In genomic region chr7:1534330-1535099, GRCh38 we compare ENCODE assay signal across 9 cellular contexts. TPM values are rescaled to one million over a fixed set of nuclear protein-coding genes. Genes with fewer than 3 reads are reported as not detected.
A peak's percentile ranks its signal among the peaks of the same experiment; 100 is the strongest.
DNase-seq lines count a peak whose midpoint lies in the region; ATAC-seq, FAIRE-seq and TF ChIP-seq lines count a peak whose summit lies in the region.
"Had no signal": no experiment of that assay in that cellular context is flagged by ENCODE, and none has a peak within 500 bp of the region (broad histone marks: within the 10 kb centered on the region; RNA-seq: fewer than 3 reads in every experiment).

No MANE protein-coding gene starts in this region.

- in situ Hi-C loops in HepG2 (cut with HindIII; ENCODE audit: extremely low pct_ligation_motif_present, low pct_unique_long_range_greater_than_20kb) = no loop called here

- peaks cover 26 to 27% of the 10 kb centered on the region in 2 donors for H3K4me1 Mint-ChIP-seq in effector memory CD8-positive, alpha-beta T cell (ENCODE audit: low read depth in 2 of 2)

- peak overlapping the region; percentile 10 to 47 for H3K4me3 Mint-ChIP-seq in effector memory CD8-positive, alpha-beta T cell

- DNase-seq in HepG2 (ENCODE audit: low spot score) = no peak
- DNase-seq in right lobe of liver = no peak
- DNase-seq in effector memory CD8-positive, alpha-beta T cell = no peak
- no peak for DNase-seq in NCI-H2196 (lab: John Stamatoyannopoulos, UW; ENCODE audit: unreplicated experiment)
- DNase-seq in GM19240 (ENCODE audit: insufficient read length, low spot score) = no peak
- DNase-seq in NCI-H2171 treated with DMSO at 0.1 percent for 48 hours (lab: John Stamatoyannopoulos, UW) = no peak
- DNase-seq: NCI-H446 treated with DMSO at 0.1 percent for 48 hours had no signal

- H3K4me3 ChIP-seq in HepG2 (replicated peaks in 1 of 3; ENCODE audit: insufficient read depth in 1 of 3, low read depth in 2 of 3, low read length in 3 of 3) (no peak overlapping the region; a peak in 1 of 6 replicates), right lobe of liver (no peak overlapping the region), neutrophil (ENCODE audit: low read depth in 1 of 2, low read length in 1 of 2) (no peak overlapping the region)

- H4K20me1 ChIP-seq in HepG2 (ENCODE audit: insufficient read depth, low read length) = peaks cover 15% of the 10 kb centered on the region; the same call in 1 of the 2 replicates

- TF ChIP-seq RAD21 in HepG2 (CRISPR knock-in tag; IDR thresholded peaks at IDR 0.05) = no peak

- no peak for ATAC-seq in HepG2
- ATAC-seq in right lobe of liver = no peak
- no peak for ATAC-seq in effector memory CD8-positive, alpha-beta T cell (replicated peaks)
- ATAC-seq in GM18517 (IDR thresholded peaks at IDR 0.05; ENCODE audit: unreplicated experiment) = no peak

- H3K36me3 ChIP-seq in HepG2 (replicated peaks in 1 of 2; ENCODE audit: control insufficient read depth in 1 of 2, insufficient read depth in 2 of 2, low read length in 2 of 2) (peaks cover 7 to 10% of the 10 kb centered on the region in 2 experiments; a peak in 3 of 5 replicates), right lobe of liver (no peaks in the 10 kb centered on the region), neutrophil (peaks cover 43% of the 10 kb centered on the region)

- H2AFZ ChIP-seq in HepG2 (ENCODE audit: low read length) = no peak overlapping the region

- no TSS peak for BruUV-seq in HepG2 (replicated peaks; lab: Mats Ljungman, UMichigan)

- intact Hi-C loops in HepG2 (cut with micrococcal nuclease; ENCODE audit: unreplicated experiment) = no loop called here
- intact Hi-C loops in right lobe of liver (cut with DNase I) = no loop called here

- peaks cover 69% of the 10 kb centered on the region for H3K4me1 ChIP-seq in HepG2 (ENCODE audit: insufficient read depth, low read length)
- peaks cover 0 to 29% (median 13%) of the 10 kb centered on the region in 4 donors for H3K4me1 ChIP-seq in right lobe of liver
- peaks cover 37 to 38% of the 10 kb centered on the region in 2 experiments for H3K4me1 ChIP-seq in neutrophil (ENCODE audit: control insufficient read depth in 1 of 2, insufficient read depth in 1 of 2, low read depth in 1 of 2, low read length in 1 of 2)

- peaks cover 42% of the 10 kb centered on the region for H3K36me3 Mint-ChIP-seq in effector memory CD8-positive, alpha-beta T cell (ENCODE audit: insufficient read depth)

- no peak overlapping the region for H3K9ac ChIP-seq in HepG2 (ENCODE audit: insufficient read depth, low read depth, low read length)

- peak overlapping the region in 1 of 2 donors; percentile 97 for H3K27ac Mint-ChIP-seq in effector memory CD8-positive, alpha-beta T cell

- no peaks in the 10 kb centered on the region for H3K9me3 Mint-ChIP-seq in effector memory CD8-positive, alpha-beta T cell

- POLR2A ChIA-PET in HepG2 (lab: Yijun Ruan, JAX) = interaction anchor here (1.6 to 7.0 kb wide), 2 partner anchors 19 to 22 kb away, joined by 6 to 108 read pairs; partner anchors contain the start of gene TMEM184A

- H3K27me3 Mint-ChIP-seq in effector memory CD8-positive, alpha-beta T cell = no peaks in the 10 kb centered on the region

- no peak overlapping the region for H3K27ac ChIP-seq in HepG2 (ENCODE audit: extremely low read length, insufficient read depth, low read length)
- no peak overlapping the region for H3K27ac ChIP-seq in right lobe of liver
- H3K27ac ChIP-seq in neutrophil = peak overlapping the region; percentile 94

- no peak for TF ChIP-seq POLR2A in HepG2 (IDR thresholded peaks at IDR 0.05; ENCODE audit: insufficient read depth in 1 of 2, low read depth in 2 of 2, low read length in 2 of 2)
- TF ChIP-seq POLR2A in right lobe of liver (IDR thresholded peaks at IDR 0.05) = no peak

- TF ChIP-seq EP300 in HepG2 (IDR thresholded peaks at IDR 0.05; ENCODE audit: low read depth in 2 of 2, low read length in 2 of 2) = no peak
- no peak for TF ChIP-seq EP300 in HepG2 (CRISPR knock-in tag; IDR thresholded peaks at IDR 0.05; ENCODE audit: borderline replicate concordance)

- CTCF ChIA-PET in HepG2 (lab: Yijun Ruan, JAX; ENCODE audit: low intra/inter-chr PET ratio, low total read pairs) = no interaction called here

- no peaks in the 10 kb centered on the region for H3K9me3 ChIP-seq in HepG2 (ENCODE audit: low read length)
- no peaks in the 10 kb centered on the region for H3K9me3 ChIP-seq in right lobe of liver
- H3K9me3 ChIP-seq in neutrophil = no peaks in the 10 kb centered on the region

- FAIRE-seq in HepG2 (lab: Jason Lieb, UNC) = no peak

- no peaks in the 10 kb centered on the region; a peak in 1 of 5 replicates for H3K27me3 ChIP-seq in HepG2 (ENCODE audit: control insufficient read depth in 1 of 2, insufficient read depth in 2 of 2, low read length in 2 of 2)
- H3K27me3 ChIP-seq in right lobe of liver = no peaks in the 10 kb centered on the region
- no peaks in the 10 kb centered on the region for H3K27me3 ChIP-seq in neutrophil

- whole genome bisulfite sequencing in HepG2 (ENCODE audit: low lambda C conversion rate) = 94% methylated on average over 19 of the region's 30 CpGs
- WGBS in right lobe of liver (ENCODE audit: insufficient coverage, low coverage, low lambda C conversion rate, missing lambda C conversion rate) = 94% methylated on average over 12 of the region's 30 CpGs

- peaks cover 62% of the 10 kb centered on the region for H3K79me2 ChIP-seq in HepG2 (ENCODE audit: insufficient read depth, low read length)

- no peak overlapping the region for H3K4me2 ChIP-seq in HepG2 (ENCODE audit: low read depth, low read length)

- no peak for TF ChIP-seq CTCF in HepG2 (CRISPR knock-in tag; IDR thresholded peaks at IDR 0.05)
- no peak for TF ChIP-seq CTCF in right lobe of liver (IDR thresholded peaks at IDR 0.05)
- TF ChIP-seq CTCF in neutrophil (IDR thresholded peaks at IDR 0.05) = no peak

RNA-seq across cellular contexts. Expression of gene MAFK, which starts 4.0 kb away (rescaled TPM):
- total RNA-seq in HepG2 (2016; rRNA removed; fragmentation: Illumina TruSeq; extraction: Trizol) (9.2 and 10.4 TPM in 2 replicates), right lobe of liver (10 to 100 TPM in 4 of 6 experiments, 1 to 10 TPM in 2; 6.9 to 29.7 (median 13.1) TPM)
- 1.4 and 1.5 TPM in 2 replicates for total RNA-seq in HepG2 (2016; cell fraction: cytosol; rRNA removed; fragmentation: Illumina TruSeq; extraction: Trizol; ENCODE audit: low read depth)
- total RNA-seq in HepG2 (2016; cell fraction: insoluble cytoplasmic fraction; rRNA removed; fragmentation: Illumina TruSeq; extraction: Trizol) = 8.1 and 11.1 TPM in 2 replicates
- 4.0 and 4.6 TPM in 2 replicates for total RNA-seq in HepG2 (2016; cell fraction: membrane; rRNA removed; fragmentation: Illumina TruSeq; extraction: Trizol)
- total RNA-seq in HepG2 (2016; cell fraction: nucleus; rRNA removed; fragmentation: Illumina TruSeq; extraction: Trizol) = 6.5 TPM in 2 replicates
- 7.3 and 13.8 TPM in 2 replicates for polyA plus RNA-seq in HepG2 (2011; rRNA removed)
- 6.2 and 7.3 TPM in 2 replicates for polyA plus RNA-seq in HepG2 (2011; cell fraction: cytosol; rRNA removed)
- polyA plus RNA-seq in HepG2 (2011; cell fraction: nucleus; rRNA removed) = 63.2 and 72.7 TPM in 2 replicates
- 15.2 and 31.6 TPM in 2 replicates for polyA plus RNA-seq in HepG2 (2012)
- polyA plus RNA-seq in HepG2 (2016; cell fraction: cytosol; fragmentation: Illumina TruSeq; extraction: Trizol; ENCODE audit: low read depth) = 0.54 and 0.61 TPM in 2 replicates
- 6.5 and 8.2 TPM in 2 replicates for polyA plus RNA-seq in HepG2 (2016; cell fraction: insoluble cytoplasmic fraction; fragmentation: Illumina TruSeq; extraction: Trizol; ENCODE audit: low read depth)
- 1.9 TPM in 2 replicates for polyA plus RNA-seq in HepG2 (2016; cell fraction: membrane; fragmentation: Illumina TruSeq; extraction: Trizol; ENCODE audit: low read depth)
- polyA plus RNA-seq in HepG2 (2016; cell fraction: nucleus; fragmentation: Illumina TruSeq; extraction: Trizol; ENCODE audit: insufficient read depth, low read depth) = 19.6 and 20.9 TPM in 2 replicates
- polyA minus RNA-seq in HepG2 (2011; rRNA and poly(A)+ RNA removed; ENCODE audit: low replicate concordance) = 11.1 and 17.4 TPM in 2 replicates
- polyA minus RNA-seq in HepG2 (2011; cell fraction: cytosol; rRNA and poly(A)+ RNA removed) = 12.7 and 12.8 TPM in 2 replicates
- polyA minus RNA-seq in HepG2 (2011; cell fraction: nucleus; rRNA and poly(A)+ RNA removed) = 10.8 and 12.7 TPM in 2 replicates

RNA-seq across cellular contexts. Expression of gene TMEM184A, which starts 21.5 kb away (rescaled TPM):
- total RNA-seq in HepG2 (2016; rRNA removed; fragmentation: Illumina TruSeq; extraction: Trizol) (3.1 and 9.5 TPM in 2 replicates), right lobe of liver (10 to 100 TPM; 15.1 to 32.8 (median 26.7) TPM)
- 4.3 and 4.6 TPM in 2 replicates for total RNA-seq in HepG2 (2016; cell fraction: cytosol; rRNA removed; fragmentation: Illumina TruSeq; extraction: Trizol; ENCODE audit: low read depth)
- 3.8 and 10.6 TPM in 2 replicates for total RNA-seq in HepG2 (2016; cell fraction: insoluble cytoplasmic fraction; rRNA removed; fragmentation: Illumina TruSeq; extraction: Trizol)
- total RNA-seq in HepG2 (2016; cell fraction: membrane; rRNA removed; fragmentation: Illumina TruSeq; extraction: Trizol) = 5.7 and 6.3 TPM in 2 replicates
- total RNA-seq in HepG2 (2016; cell fraction: nucleus; rRNA removed; fragmentation: Illumina TruSeq; extraction: Trizol) = 11.4 and 11.7 TPM in 2 replicates
- 20.4 and 33.1 TPM in 2 replicates for polyA plus RNA-seq in HepG2 (2011; rRNA removed)
- 9.9 and 13.2 TPM in 2 replicates for polyA plus RNA-seq in HepG2 (2011; cell fraction: cytosol; rRNA removed)
- 144 and 175 TPM in 2 replicates for polyA plus RNA-seq in HepG2 (2011; cell fraction: nucleus; rRNA removed)
- 8.4 and 10.9 TPM in 2 replicates for polyA plus RNA-seq in HepG2 (2012)
- 3.6 and 4.0 TPM in 2 replicates for polyA plus RNA-seq in HepG2 (2016; cell fraction: cytosol; fragmentation: Illumina TruSeq; extraction: Trizol; ENCODE audit: low read depth)
- 4.3 and 5.0 TPM in 2 replicates for polyA plus RNA-seq in HepG2 (2016; cell fraction: insoluble cytoplasmic fraction; fragmentation: Illumina TruSeq; extraction: Trizol; ENCODE audit: low read depth)
- polyA plus RNA-seq in HepG2 (2016; cell fraction: membrane; fragmentation: Illumina TruSeq; extraction: Trizol; ENCODE audit: low read depth) = 4.3 and 5.3 TPM in 2 replicates
- 25.4 and 29.2 TPM in 2 replicates for polyA plus RNA-seq in HepG2 (2016; cell fraction: nucleus; fragmentation: Illumina TruSeq; extraction: Trizol; ENCODE audit: insufficient read depth, low read depth)
- 70.5 and 85.2 TPM in 2 replicates for polyA minus RNA-seq in HepG2 (2011; rRNA and poly(A)+ RNA removed; ENCODE audit: low replicate concordance)
- polyA minus RNA-seq in HepG2 (2011; cell fraction: cytosol; rRNA and poly(A)+ RNA removed) = 6.3 and 12.4 TPM in 2 replicates
- polyA minus RNA-seq in HepG2 (2011; cell fraction: nucleus; rRNA and poly(A)+ RNA removed) = 27.6 and 31.7 TPM in 2 replicates

RNA-seq across cellular contexts. Expression of gene INTS1, which starts 30.3 kb away (rescaled TPM):
- total RNA-seq in HepG2 (2016; rRNA removed; fragmentation: Illumina TruSeq; extraction: Trizol) (17.3 and 29.0 TPM in 2 replicates), right lobe of liver (10 to 100 TPM; 30.1 to 49.6 (median 41.2) TPM)
- total RNA-seq in HepG2 (2016; cell fraction: cytosol; rRNA removed; fragmentation: Illumina TruSeq; extraction: Trizol; ENCODE audit: low read depth) = 5.1 and 5.5 TPM in 2 replicates
- total RNA-seq in HepG2 (2016; cell fraction: insoluble cytoplasmic fraction; rRNA removed; fragmentation: Illumina TruSeq; extraction: Trizol) = 10.4 and 29.7 TPM in 2 replicates
- total RNA-seq in HepG2 (2016; cell fraction: membrane; rRNA removed; fragmentation: Illumina TruSeq; extraction: Trizol) = 7.6 and 9.1 TPM in 2 replicates
- 41.5 and 48.7 TPM in 2 replicates for total RNA-seq in HepG2 (2016; cell fraction: nucleus; rRNA removed; fragmentation: Illumina TruSeq; extraction: Trizol)
- 13.7 and 18.2 TPM in 2 replicates for polyA plus RNA-seq in HepG2 (2011; rRNA removed)
- polyA plus RNA-seq in HepG2 (2011; cell fraction: cytosol; rRNA removed) = 13.7 and 18.1 TPM in 2 replicates
- 167 and 254 TPM in 2 replicates for polyA plus RNA-seq in HepG2 (2011; cell fraction: nucleus; rRNA removed)
- 20.5 and 22.5 TPM in 2 replicates for polyA plus RNA-seq in HepG2 (2012)
- polyA plus RNA-seq in HepG2 (2016; cell fraction: cytosol; fragmentation: Illumina TruSeq; extraction: Trizol; ENCODE audit: low read depth) = 3.9 and 4.3 TPM in 2 replicates
- 11.9 and 26.2 TPM in 2 replicates for polyA plus RNA-seq in HepG2 (2016; cell fraction: insoluble cytoplasmic fraction; fragmentation: Illumina TruSeq; extraction: Trizol; ENCODE audit: low read depth)
- 6.0 and 6.1 TPM in 2 replicates for polyA plus RNA-seq in HepG2 (2016; cell fraction: membrane; fragmentation: Illumina TruSeq; extraction: Trizol; ENCODE audit: low read depth)
- polyA plus RNA-seq in HepG2 (2016; cell fraction: nucleus; fragmentation: Illumina TruSeq; extraction: Trizol; ENCODE audit: insufficient read depth, low read depth) = 118 and 123 TPM in 2 replicates
- 33.5 and 55.8 TPM in 2 replicates for polyA minus RNA-seq in HepG2 (2011; rRNA and poly(A)+ RNA removed; ENCODE audit: low replicate concordance)
- polyA minus RNA-seq in HepG2 (2011; cell fraction: cytosol; rRNA and poly(A)+ RNA removed) = 18.4 and 23.7 TPM in 2 replicates
- 25.5 and 29.1 TPM in 2 replicates for polyA minus RNA-seq in HepG2 (2011; cell fraction: nucleus; rRNA and poly(A)+ RNA removed)

RNA-seq across cellular contexts. Expression of gene PSMG3, which starts 35.3 kb away (rescaled TPM):
- total RNA-seq in HepG2 (2016; rRNA removed; fragmentation: Illumina TruSeq; extraction: Trizol) = 46.7 and 48.4 TPM in 2 replicates
- 83.1 and 98.2 TPM in 2 replicates for total RNA-seq in HepG2 (2016; cell fraction: cytosol; rRNA removed; fragmentation: Illumina TruSeq; extraction: Trizol; ENCODE audit: low read depth)
- 50.6 and 51.2 TPM in 2 replicates for total RNA-seq in HepG2 (2016; cell fraction: insoluble cytoplasmic fraction; rRNA removed; fragmentation: Illumina TruSeq; extraction: Trizol)
- 102 and 118 TPM in 2 replicates for total RNA-seq in HepG2 (2016; cell fraction: membrane; rRNA removed; fragmentation: Illumina TruSeq; extraction: Trizol)
- 24.1 and 28.4 TPM in 2 replicates for total RNA-seq in HepG2 (2016; cell fraction: nucleus; rRNA removed; fragmentation: Illumina TruSeq; extraction: Trizol)
- 29.3 and 29.6 TPM in 2 replicates for polyA plus RNA-seq in HepG2 (2011; rRNA removed)
- polyA plus RNA-seq in HepG2 (2011; cell fraction: cytosol; rRNA removed) = 36.1 and 44.9 TPM in 2 replicates
- 29.2 and 39.8 TPM in 2 replicates for polyA plus RNA-seq in HepG2 (2011; cell fraction: nucleus; rRNA removed)
- polyA plus RNA-seq in HepG2 (2012) = 15.8 and 28.3 TPM in 2 replicates
- 72.7 and 106 TPM in 2 replicates for polyA plus RNA-seq in HepG2 (2016; cell fraction: cytosol; fragmentation: Illumina TruSeq; extraction: Trizol; ENCODE audit: low read depth)
- 49.5 and 55.3 TPM in 2 replicates for polyA plus RNA-seq in HepG2 (2016; cell fraction: insoluble cytoplasmic fraction; fragmentation: Illumina TruSeq; extraction: Trizol; ENCODE audit: low read depth)
- 82.6 and 104 TPM in 2 replicates for polyA plus RNA-seq in HepG2 (2016; cell fraction: membrane; fragmentation: Illumina TruSeq; extraction: Trizol; ENCODE audit: low read depth)
- 48.5 and 51.1 TPM in 2 replicates for polyA plus RNA-seq in HepG2 (2016; cell fraction: nucleus; fragmentation: Illumina TruSeq; extraction: Trizol; ENCODE audit: insufficient read depth, low read depth)
- polyA minus RNA-seq in HepG2 (2011; rRNA and poly(A)+ RNA removed; ENCODE audit: low replicate concordance) = 17.7 and 43.7 TPM in 2 replicates
- 8.9 and 9.7 TPM in 2 replicates for polyA minus RNA-seq in HepG2 (2011; cell fraction: cytosol; rRNA and poly(A)+ RNA removed)
- polyA minus RNA-seq in HepG2 (2011; cell fraction: nucleus; rRNA and poly(A)+ RNA removed) = 4.7 and 6.2 TPM in 2 replicates
- total RNA-seq in right lobe of liver = 10 to 100 TPM in 2 of 6 experiments, 1 to 10 TPM in 4; 7.6 to 28.1 (median 9.2) TPM
